In genomic region chr9:69254223-69254622, GRCh38 we compare ENCODE assay signal across 18 cellular contexts.
DNase-seq lines count a peak whose midpoint lies in the region; ATAC-seq, FAIRE-seq and TF ChIP-seq lines count a peak whose summit lies in the region.
"Had no signal": no experiment of that assay in that cellular context is flagged by ENCODE, and none has a peak within 500 bp of the region (broad histone marks: within the 10 kb centered on the region; RNA-seq: fewer than 3 reads in every experiment).

No MANE protein-coding gene starts in this region.

- ATAC-seq in HepG2, result peak; percentile 23; the same call in 2 of the 3 replicates

- peak overlapping the region; percentile 75 for H3K27ac ChIP-seq in RWPE1
- peak overlapping the region in 16 of 59 donors; percentile 9 to 60 (median 34) for H3K27ac ChIP-seq in dorsolateral prefrontal cortex
- H3K27ac ChIP-seq in HepG2 (ENCODE audit: extremely low read length, insufficient read depth, low read length), result no peak overlapping the region
- no peak overlapping the region for H3K27ac ChIP-seq in prostate gland
- H3K27ac ChIP-seq: Peyer's patch had no signal

- no peak for DNase-seq in RWPE1 (ENCODE audit: low spot score)
- DNase-seq in dorsolateral prefrontal cortex, result peak in 8 of 10 donors; percentile 9 to 71 (median 54)
- no peak for DNase-seq in HepG2 (ENCODE audit: low spot score)
- peak; percentile 62 for DNase-seq in putamen (ENCODE audit: low spot score)
- DNase-seq in BE2C, result no peak
- DNase-seq in prostate gland (ENCODE audit: low spot score), result no peak
- no peak for DNase-seq in AG08396 (ENCODE audit: low spot score)
- no peak for DNase-seq in SIG-M5 treated with dmso at 0.1 percent for 504 hours (lab: John Stamatoyannopoulos, UW; ENCODE audit: unreplicated experiment)
- DNase-seq: ACHN; CD8-positive, alpha-beta memory T cell; HFFc6; NCI-H1417; NCI-H1930; NCI-H2171 treated with DMSO at 0.1 percent for 48 hours; NCI-H510A; NCI-H82; Peyer's patch; SIG-M5 had no signal

- TF ChIP-seq POLR2A in HepG2 (IDR thresholded peaks at IDR 0.05; ENCODE audit: insufficient read depth in 1 of 2, low read depth in 2 of 2, low read length in 2 of 2), result no peak
- no peak for TF ChIP-seq POLR2A in prostate gland (IDR thresholded peaks at IDR 0.05)

- BruUV-seq in HepG2 (replicated peaks; lab: Mats Ljungman, UMichigan), result no TSS peak

- intact Hi-C loops in dorsolateral prefrontal cortex (cut with DNase I) (no loop called here), HepG2 (cut with micrococcal nuclease; ENCODE audit: unreplicated experiment) (no loop called here), prostate gland (cut with DNase I) (no loop called here)

- 98% methylated on average over 11 of the region's 11 CpGs for WGBS in HepG2 (ENCODE audit: low lambda C conversion rate)
- 91% methylated on average over 11 of the region's 11 CpGs for WGBS in prostate gland

- H3K79me2 ChIP-seq in HepG2 (ENCODE audit: insufficient read depth, low read length), result no peaks in the 10 kb centered on the region

- H3K9me3 ChIP-seq in HepG2 (ENCODE audit: low read length) (no peaks in the 10 kb centered on the region), BE2C (no peaks in the 10 kb centered on the region), prostate gland (no peaks in the 10 kb centered on the region)
- H3K9me3 ChIP-seq: Peyer's patch had no signal

- POLR2A ChIA-PET in RWPE1 (lab: Yijun Ruan, JAX; ENCODE audit: low non-redundant PET) (no interaction called here), HepG2 (lab: Yijun Ruan, JAX) (no interaction called here)

- TF ChIP-seq RAD21 in HepG2 (CRISPR knock-in tag; IDR thresholded peaks at IDR 0.05), result no peak

- CTCF ChIA-PET in RWPE1 (lab: Yijun Ruan, JAX) (no interaction called here), HepG2 (lab: Yijun Ruan, JAX; ENCODE audit: low intra/inter-chr PET ratio, low total read pairs) (no interaction called here)

- H4K20me1 ChIP-seq in HepG2 (ENCODE audit: insufficient read depth, low read length), result peaks cover 9% of the 10 kb centered on the region; the same call in 1 of the 2 replicates

- TF ChIP-seq CTCF in RWPE1 (conservative IDR thresholded peaks at IDR 0.05; ENCODE audit: low read depth), result no peak
- no peak for TF ChIP-seq CTCF in dorsolateral prefrontal cortex (IDR thresholded peaks at IDR 0.05 in 54 of 56, conservative IDR thresholded peaks at IDR 0.05 in 2 of 56; ENCODE audit: low read depth in 1 of 56, partially characterized antibody in 56 of 56)
- no peak for TF ChIP-seq CTCF in HepG2 (CRISPR knock-in tag; IDR thresholded peaks at IDR 0.05)
- TF ChIP-seq CTCF in BE2C (IDR thresholded peaks at IDR 0.05; ENCODE audit: low read depth, low read length), result no peak
- TF ChIP-seq CTCF in prostate gland (IDR thresholded peaks at IDR 0.05), result no peak

- in situ Hi-C loops in HepG2 (cut with HindIII; ENCODE audit: extremely low pct_ligation_motif_present, low pct_unique_long_range_greater_than_20kb), result no loop called here

- H3K36me3 ChIP-seq in HepG2 (replicated peaks in 1 of 2; ENCODE audit: control insufficient read depth in 1 of 2, insufficient read depth in 2 of 2, low read length in 2 of 2) (peaks cover 30 to 61% of the 10 kb centered on the region in 2 experiments), BE2C (peaks cover 20% of the 10 kb centered on the region), prostate gland (peaks cover 0 to 4% of the 10 kb centered on the region in 2 donors)

- no peak overlapping the region for H3K4me2 ChIP-seq in HepG2 (ENCODE audit: low read depth, low read length)

- no peak overlapping the region for H3K4me3 ChIP-seq in dorsolateral prefrontal cortex
- no peak overlapping the region for H3K4me3 ChIP-seq in HepG2 (replicated peaks in 1 of 3; ENCODE audit: insufficient read depth in 1 of 3, low read depth in 2 of 3, low read length in 3 of 3)
- no peak overlapping the region for H3K4me3 ChIP-seq in BE2C (ENCODE audit: low read depth, low read length)
- H3K4me3 ChIP-seq in prostate gland, result no peak overlapping the region
- H3K4me3 ChIP-seq: Peyer's patch had no signal

- H2AFZ ChIP-seq in HepG2 (ENCODE audit: low read length), result no peak overlapping the region

- H3K27me3 ChIP-seq in dorsolateral prefrontal cortex (no peaks in the 10 kb centered on the region), HepG2 (ENCODE audit: control insufficient read depth in 1 of 2, insufficient read depth in 2 of 2, low read length in 2 of 2) (no peaks in the 10 kb centered on the region), BE2C (no peaks in the 10 kb centered on the region), prostate gland (replicated peaks; ENCODE audit: insufficient read depth) (no peaks in the 10 kb centered on the region)
- H3K27me3 ChIP-seq: Peyer's patch had no signal

- no peak for FAIRE-seq in HepG2 (lab: Jason Lieb, UNC)

- no peak overlapping the region for H3K9ac ChIP-seq in HepG2 (ENCODE audit: insufficient read depth, low read depth, low read length)

- TF ChIP-seq EP300 in HepG2 (IDR thresholded peaks at IDR 0.05; ENCODE audit: low read depth in 2 of 2, low read length in 2 of 2), result no peak
- TF ChIP-seq EP300 in HepG2 (CRISPR knock-in tag; IDR thresholded peaks at IDR 0.05; ENCODE audit: borderline replicate concordance), result no peak

- no peaks in the 10 kb centered on the region for H3K4me1 ChIP-seq in HepG2 (ENCODE audit: insufficient read depth, low read length)
- H3K4me1 ChIP-seq in BE2C, result no peaks in the 10 kb centered on the region
- H3K4me1 ChIP-seq in prostate gland (replicated peaks), result no peaks in the 10 kb centered on the region
- H3K4me1 ChIP-seq: Peyer's patch had no signal

TF ChIP-seq in HepG2, 621 proteins besides CTCF, POLR2A, EP300 and RAD21:
- TF ChIP-seq GLMP (CRISPR knock-in tag; IDR thresholded peaks at IDR 0.05; ENCODE audit: borderline replicate concordance), result no peak
- TF ChIP-seq RBM22 (optimal IDR thresholded peaks at IDR 0.05; ENCODE audit: low read length), result peak; percentile 14
- TF ChIP-seq ZNF629 (CRISPR knock-in tag; conservative IDR thresholded peaks at IDR 0.05), result no peak

Comparison
In these comparisons a context has a peak if more than half of its experiments do, and no peak if none do; other contexts are left out.
1. DNase-seq: peak in dorsolateral prefrontal cortex (8 of 10) and putamen (single experiment); none in RWPE1 (single experiment), HepG2 (single experiment), BE2C (single experiment), prostate gland (single experiment), AG08396 (single experiment) and SIG-M5 treated with dmso at 0.1 percent for 504 hours (single experiment).